ENCODE assay signal across 8 cellular contexts in the genomic region with DNA sequence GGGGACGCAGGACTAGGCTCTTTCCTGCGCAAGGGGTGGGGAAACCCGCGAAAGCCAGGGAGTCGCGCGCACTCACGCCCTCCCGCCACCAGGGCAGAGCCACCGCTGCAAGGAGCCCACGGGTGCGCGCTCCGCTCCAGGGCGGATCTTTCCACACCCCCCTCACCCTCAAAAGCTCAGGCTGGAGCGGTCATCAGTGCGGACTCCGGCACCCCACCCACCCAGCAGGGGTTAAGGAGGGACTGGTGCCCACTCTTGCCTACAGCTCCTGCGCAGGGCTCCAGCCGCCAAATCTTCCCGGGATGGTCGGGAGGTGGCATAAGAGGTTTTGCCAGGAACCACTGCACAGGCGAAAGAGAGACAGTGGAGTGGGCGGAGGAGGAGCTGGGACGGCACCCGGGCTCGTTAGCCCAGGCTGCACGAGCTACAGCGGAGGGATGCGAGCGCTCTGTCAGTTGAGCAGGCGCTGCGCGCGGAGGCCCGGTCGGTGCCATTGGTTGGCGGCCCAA.
DNase-seq lines count a peak whose midpoint lies in the region; ATAC-seq and TF ChIP-seq lines count a peak whose summit lies in the region.
"Not testable (repeated sequence)": the region's sequence is repeated elsewhere in the genome, so short reads cannot be mapped to it uniquely, and the experiment has no call there.

No MANE protein-coding gene starts in this region.

- H3K4me3 Mint-ChIP-seq in stimulated activated effector memory CD8-positive, alpha-beta T cell treated with anti-CD3 and anti-CD28 coated beads, Interleukin-12 subunit alpha, Interleukin-12 subunit beta, amount 100 ng/mL, for 72 hours = peak overlapping the region; percentile 17

- H3K4me1 ChIP-seq in gastroesophageal sphincter = not testable (repeated sequence)

- peak overlapping the region in 1 of 4 donors; percentile 46 for H3K27ac ChIP-seq in gastroesophageal sphincter
- H3K27ac ChIP-seq in neural cell (ENCODE audit: low read length) = not testable (repeated sequence)

- not testable (repeated sequence) for H3K9me3 ChIP-seq in gastroesophageal sphincter; neural cell (ENCODE audit: low read length)

- not testable (repeated sequence) for H3K36me3 ChIP-seq in gastroesophageal sphincter; neural cell (ENCODE audit: insufficient read depth, low read length)

- not testable (repeated sequence) for H3K9me2 ChIP-seq in neural cell (ENCODE audit: insufficient read depth, low read length)

- not testable (repeated sequence) for H3K4me2 ChIP-seq in neural cell (ENCODE audit: low read length)

- H4K20me1 ChIP-seq in neural cell (ENCODE audit: insufficient read depth) = not testable (repeated sequence)

- peak; percentile 69 for ATAC-seq in gastroesophageal sphincter
- peak; percentile 42 for ATAC-seq in stimulated activated effector memory CD8-positive, alpha-beta T cell treated with anti-CD3 and anti-CD28 coated beads, Interleukin-12 subunit alpha, Interleukin-12 subunit beta, amount 100 ng/mL, for 72 hours

- H3K36me3 Mint-ChIP-seq in stimulated activated effector memory CD8-positive, alpha-beta T cell treated with anti-CD3 and anti-CD28 coated beads, Interleukin-12 subunit alpha, Interleukin-12 subunit beta, amount 100 ng/mL, for 72 hours = not testable (repeated sequence)

- H3K4me1 Mint-ChIP-seq in stimulated activated effector memory CD8-positive, alpha-beta T cell treated with anti-CD3 and anti-CD28 coated beads, Interleukin-12 subunit alpha, Interleukin-12 subunit beta, amount 100 ng/mL, for 72 hours = not testable (repeated sequence)

- TF ChIP-seq CTCF in gastroesophageal sphincter (IDR thresholded peaks at IDR 0.05) = not testable (repeated sequence)
- TF ChIP-seq CTCF in neural cell (IDR thresholded peaks at IDR 0.05; ENCODE audit: poor library complexity, severe bottlenecking) = peak; percentile 43

- not testable (repeated sequence) for H3K79me2 ChIP-seq in neural cell (replicated peaks; ENCODE audit: insufficient read depth, low read length)

- 2% methylated on average over 11 of the region's 38 CpGs; no CpG with 5 or more reads in 1 of the 2 donors for WGBS in gastroesophageal sphincter (ENCODE audit: low coverage in 1 of 2), 2 donors

- not testable (repeated sequence) for H3F3A ChIP-seq in neural cell (ENCODE audit: insufficient read depth, low read length, poor library complexity, severe bottlenecking)

- H3K9ac ChIP-seq in neural cell (ENCODE audit: low read length) = peak overlapping the region; percentile 23

- H3K27me3 ChIP-seq in gastroesophageal sphincter (peaks cover 15% of the 10 kb centered on the region), neural cell (ENCODE audit: insufficient read depth, low read depth, low read length) (peaks cover 21% of the 10 kb centered on the region)

- not testable (repeated sequence) for H3K9me3 Mint-ChIP-seq in stimulated activated effector memory CD8-positive, alpha-beta T cell treated with anti-CD3 and anti-CD28 coated beads, Interleukin-12 subunit alpha, Interleukin-12 subunit beta, amount 100 ng/mL, for 72 hours

- H3K27ac Mint-ChIP-seq in stimulated activated effector memory CD8-positive, alpha-beta T cell treated with anti-CD3 and anti-CD28 coated beads, Interleukin-12 subunit alpha, Interleukin-12 subunit beta, amount 100 ng/mL, for 72 hours = not testable (repeated sequence)

- DNase-seq in DMS 273 treated with DMSO at 0.1 percent for 48 hours (lab: John Stamatoyannopoulos, UW) = peak; percentile 24
- peak; percentile 40 for DNase-seq in NCI-H146 (lab: John Stamatoyannopoulos, UW)
- DNase-seq in NCI-H748 treated with DMSO at 0.1 percent for 48 hours (lab: John Stamatoyannopoulos, UW) = peak; percentile 5
- DNase-seq in astrocyte of the hippocampus (ENCODE audit: low read depth, low spot score) = peak; percentile 1
- peak; percentile 49 for DNase-seq in islet precursor cell
- not testable (repeated sequence) for DNase-seq in stimulated activated effector memory CD8-positive, alpha-beta T cell treated with anti-CD3 and anti-CD28 coated beads, Interleukin-12 subunit alpha, Interleukin-12 subunit beta, amount 100 ng/mL, for 72 hours (ENCODE audit: low spot score in 2 of 2)

- TF ChIP-seq EP300 in gastroesophageal sphincter (IDR thresholded peaks at IDR 0.05); neural cell (conservative IDR thresholded peaks at IDR 0.05; ENCODE audit: poor library complexity, severe bottlenecking): not testable (repeated sequence)

- TF ChIP-seq POLR2A in gastroesophageal sphincter (IDR thresholded peaks at IDR 0.05) = not testable (repeated sequence)

- not testable (repeated sequence) for H2AFZ ChIP-seq in neural cell (ENCODE audit: low read depth, low read length)

- peak overlapping the region in 1 of 2 donors; percentile 41 for H3K4me3 ChIP-seq in gastroesophageal sphincter
- H3K4me3 ChIP-seq in neural cell (ENCODE audit: low read length) = peak overlapping the region; percentile 63

- TF ChIP-seq RAD21 in neural cell (conservative IDR thresholded peaks at IDR 0.05) = not testable (repeated sequence)
